1 cellular context compared by ENCODE assay signal in the genomic region with DNA sequence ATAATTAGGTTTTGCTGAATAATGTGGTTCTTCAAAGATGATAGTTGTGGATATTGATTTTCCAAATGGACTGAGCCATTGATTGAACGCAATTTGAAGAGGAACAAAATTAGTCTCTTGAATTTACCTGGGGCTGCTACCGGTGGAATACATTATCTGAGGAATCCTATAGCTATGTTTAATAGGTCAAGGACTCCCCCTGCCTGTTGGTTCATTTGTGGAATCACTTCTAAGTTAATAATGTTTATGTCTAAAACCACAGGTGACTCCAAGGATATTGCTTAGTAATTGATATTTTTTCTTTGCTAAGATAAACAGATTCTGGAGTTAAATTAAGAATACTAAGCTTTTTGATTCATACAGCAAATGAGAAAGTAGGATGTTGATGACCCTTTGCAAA.
TF ChIP-seq lines count a peak whose summit lies in the region.

No MANE protein-coding gene starts in this region.

TF ChIP-seq in GM23338, 12 proteins besides CTCF, POLR2A, EP300 and RAD21 (continued from another document):
- TF ChIP-seq, protein P1, sequence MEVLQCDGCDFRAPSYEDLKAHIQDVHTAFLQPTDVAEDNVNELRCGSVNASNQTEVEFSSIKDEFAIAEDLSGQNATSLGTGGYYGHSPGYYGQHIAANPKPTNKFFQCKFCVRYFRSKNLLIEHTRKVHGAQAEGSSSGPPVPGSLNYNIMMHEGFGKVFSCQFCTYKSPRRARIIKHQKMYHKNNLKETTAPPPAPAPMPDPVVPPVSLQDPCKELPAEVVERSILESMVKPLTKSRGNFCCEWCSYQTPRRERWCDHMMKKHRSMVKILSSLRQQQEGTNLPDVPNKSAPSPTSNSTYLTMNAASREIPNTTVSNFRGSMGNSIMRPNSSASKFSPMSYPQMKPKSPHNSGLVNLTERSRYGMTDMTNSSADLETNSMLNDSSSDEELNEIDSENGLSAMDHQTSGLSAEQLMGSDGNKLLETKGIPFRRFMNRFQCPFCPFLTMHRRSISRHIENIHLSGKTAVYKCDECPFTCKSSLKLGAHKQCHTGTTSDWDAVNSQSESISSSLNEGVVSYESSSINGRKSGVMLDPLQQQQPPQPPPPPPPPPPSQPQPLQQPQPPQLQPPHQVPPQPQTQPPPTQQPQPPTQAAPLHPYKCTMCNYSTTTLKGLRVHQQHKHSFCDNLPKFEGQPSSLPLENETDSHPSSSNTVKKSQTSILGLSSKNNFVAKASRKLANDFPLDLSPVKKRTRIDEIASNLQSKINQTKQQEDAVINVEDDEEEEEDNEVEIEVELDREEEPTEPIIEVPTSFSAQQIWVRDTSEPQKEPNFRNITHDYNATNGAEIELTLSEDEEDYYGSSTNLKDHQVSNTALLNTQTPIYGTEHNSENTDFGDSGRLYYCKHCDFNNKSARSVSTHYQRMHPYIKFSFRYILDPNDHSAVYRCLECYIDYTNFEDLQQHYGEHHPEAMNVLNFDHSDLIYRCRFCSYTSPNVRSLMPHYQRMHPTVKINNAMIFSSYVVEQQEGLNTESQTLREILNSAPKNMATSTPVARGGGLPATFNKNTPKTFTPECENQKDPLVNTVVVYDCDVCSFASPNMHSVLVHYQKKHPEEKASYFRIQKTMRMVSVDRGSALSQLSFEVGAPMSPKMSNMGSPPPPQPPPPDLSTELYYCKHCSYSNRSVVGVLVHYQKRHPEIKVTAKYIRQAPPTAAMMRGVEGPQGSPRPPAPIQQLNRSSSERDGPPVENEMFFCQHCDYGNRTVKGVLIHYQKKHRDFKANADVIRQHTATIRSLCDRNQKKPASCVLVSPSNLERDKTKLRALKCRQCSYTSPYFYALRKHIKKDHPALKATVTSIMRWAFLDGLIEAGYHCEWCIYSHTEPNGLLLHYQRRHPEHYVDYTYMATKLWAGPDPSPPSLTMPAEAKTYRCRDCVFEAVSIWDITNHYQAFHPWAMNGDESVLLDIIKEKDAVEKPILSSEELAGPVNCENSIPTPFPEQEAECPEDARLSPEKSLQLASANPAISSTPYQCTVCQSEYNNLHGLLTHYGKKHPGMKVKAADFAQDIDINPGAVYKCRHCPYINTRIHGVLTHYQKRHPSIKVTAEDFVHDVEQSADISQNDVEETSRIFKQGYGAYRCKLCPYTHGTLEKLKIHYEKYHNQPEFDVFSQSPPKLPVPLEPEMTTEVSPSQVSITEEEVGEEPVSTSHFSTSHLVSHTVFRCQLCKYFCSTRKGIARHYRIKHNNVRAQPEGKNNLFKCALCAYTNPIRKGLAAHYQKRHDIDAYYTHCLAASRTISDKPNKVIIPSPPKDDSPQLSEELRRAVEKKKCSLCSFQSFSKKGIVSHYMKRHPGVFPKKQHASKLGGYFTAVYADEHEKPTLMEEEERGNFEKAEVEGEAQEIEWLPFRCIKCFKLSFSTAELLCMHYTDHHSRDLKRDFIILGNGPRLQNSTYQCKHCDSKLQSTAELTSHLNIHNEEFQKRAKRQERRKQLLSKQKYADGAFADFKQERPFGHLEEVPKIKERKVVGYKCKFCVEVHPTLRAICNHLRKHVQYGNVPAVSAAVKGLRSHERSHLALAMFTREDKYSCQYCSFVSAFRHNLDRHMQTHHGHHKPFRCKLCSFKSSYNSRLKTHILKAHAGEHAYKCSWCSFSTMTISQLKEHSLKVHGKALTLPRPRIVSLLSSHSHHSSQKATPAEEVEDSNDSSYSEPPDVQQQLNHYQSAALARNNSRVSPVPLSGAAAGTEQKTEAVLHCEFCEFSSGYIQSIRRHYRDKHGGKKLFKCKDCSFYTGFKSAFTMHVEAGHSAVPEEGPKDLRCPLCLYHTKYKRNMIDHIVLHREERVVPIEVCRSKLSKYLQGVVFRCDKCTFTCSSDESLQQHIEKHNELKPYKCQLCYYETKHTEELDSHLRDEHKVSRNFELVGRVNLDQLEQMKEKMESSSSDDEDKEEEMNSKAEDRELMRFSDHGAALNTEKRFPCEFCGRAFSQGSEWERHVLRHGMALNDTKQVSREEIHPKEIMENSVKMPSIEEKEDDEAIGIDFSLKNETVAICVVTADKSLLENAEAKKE (CRISPR knock-in tag; IDR thresholded peaks at IDR 0.05) = no peak
- TF ChIP-seq, protein P2, sequence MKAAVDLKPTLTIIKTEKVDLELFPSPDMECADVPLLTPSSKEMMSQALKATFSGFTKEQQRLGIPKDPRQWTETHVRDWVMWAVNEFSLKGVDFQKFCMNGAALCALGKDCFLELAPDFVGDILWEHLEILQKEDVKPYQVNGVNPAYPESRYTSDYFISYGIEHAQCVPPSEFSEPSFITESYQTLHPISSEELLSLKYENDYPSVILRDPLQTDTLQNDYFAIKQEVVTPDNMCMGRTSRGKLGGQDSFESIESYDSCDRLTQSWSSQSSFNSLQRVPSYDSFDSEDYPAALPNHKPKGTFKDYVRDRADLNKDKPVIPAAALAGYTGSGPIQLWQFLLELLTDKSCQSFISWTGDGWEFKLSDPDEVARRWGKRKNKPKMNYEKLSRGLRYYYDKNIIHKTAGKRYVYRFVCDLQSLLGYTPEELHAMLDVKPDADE (IDR thresholded peaks at IDR 0.05) = no peak
- no peak for TF ChIP-seq ZNF114 (CRISPR knock-in tag; IDR thresholded peaks at IDR 0.05)
- no peak for TF ChIP-seq JUNB (IDR thresholded peaks at IDR 0.05; ENCODE audit: unreplicated experiment)
- no peak for TF ChIP-seq ZNF331 (CRISPR knock-in tag; IDR thresholded peaks at IDR 0.05; ENCODE audit: low read depth)
- TF ChIP-seq EZH2 (IDR thresholded peaks at IDR 0.05; ENCODE audit: low read depth, unreplicated experiment) = no peak
- TF ChIP-seq NANOG (IDR thresholded peaks at IDR 0.05; ENCODE audit: borderline replicate concordance) = no peak
